ENCODE assay signal across 10 cellular contexts in genomic region chr3:99627062-99627826, GRCh38.
A peak's percentile ranks its signal among the peaks of the same experiment; 100 is the strongest.
DNase-seq lines count a peak whose midpoint lies in the region; ATAC-seq and TF ChIP-seq lines count a peak whose summit lies in the region.
"Had no signal": no experiment of that assay in that cellular context is flagged by ENCODE, and none has a peak within 500 bp of the region (broad histone marks: within the 10 kb centered on the region; RNA-seq: fewer than 3 reads in every experiment).

No MANE protein-coding gene starts in this region.

- H3K36me3 ChIP-seq in GM06990 (ENCODE audit: control insufficient read depth, insufficient read depth, low read length): no peaks in the 10 kb centered on the region

- no peaks in the 10 kb centered on the region for H3K27me3 ChIP-seq in GM06990 (replicated peaks; ENCODE audit: control insufficient read depth, insufficient read depth, low read length)

- H3K4me3 ChIP-seq in GM06990 (replicated peaks; ENCODE audit: low read depth, low read length) (no peak overlapping the region), WI38 (ENCODE audit: low read depth, low read length) (no peak overlapping the region)

- TF ChIP-seq CTCF in GM06990 (IDR thresholded peaks at IDR 0.05; ENCODE audit: insufficient read depth, low read length, poor library complexity, severe bottlenecking): peak; percentile 9
- TF ChIP-seq CTCF in WI38 (IDR thresholded peaks at IDR 0.05; ENCODE audit: low read depth, low read length): peak; percentile 9; the same call in 1 of the 2 replicates

- DNase-seq in GM06990 (ENCODE audit: extremely low read depth, insufficient read length) (no peak), kidney tubule cell (ENCODE audit: low spot score) (peak; percentile 47), NCI-H187 (lab: John Stamatoyannopoulos, UW) (no peak), NCI-H748 (lab: John Stamatoyannopoulos, UW; ENCODE audit: unreplicated experiment) (no peak)
- DNase-seq: activated CD8-positive, alpha-beta memory T cell treated with anti-CD3 and anti-CD28 coated beads for 24 hours; NCI-H524 treated with DMSO at 0.1 percent for 48 hours had no signal

- ATAC-seq in HG02884 (IDR thresholded peaks at IDR 0.05; ENCODE audit: unreplicated experiment): peak; percentile 31
- ATAC-seq in HG03354 (IDR thresholded peaks at IDR 0.05; ENCODE audit: poor library complexity, severe bottlenecking, unreplicated experiment): no peak
- ATAC-seq in GM21367 (IDR thresholded peaks at IDR 0.05; ENCODE audit: unreplicated experiment): no peak
